In genomic region chr3:194194051-194194756, GRCh38 we compare ENCODE assay signal across 1 cellular context.
TF ChIP-seq lines count a peak whose summit lies in the region.

No MANE protein-coding gene starts in this region.

TF ChIP-seq in GM23338, 12 proteins besides CTCF, POLR2A, EP300 and RAD21 (continued from another document):
- TF ChIP-seq, protein P1, sequence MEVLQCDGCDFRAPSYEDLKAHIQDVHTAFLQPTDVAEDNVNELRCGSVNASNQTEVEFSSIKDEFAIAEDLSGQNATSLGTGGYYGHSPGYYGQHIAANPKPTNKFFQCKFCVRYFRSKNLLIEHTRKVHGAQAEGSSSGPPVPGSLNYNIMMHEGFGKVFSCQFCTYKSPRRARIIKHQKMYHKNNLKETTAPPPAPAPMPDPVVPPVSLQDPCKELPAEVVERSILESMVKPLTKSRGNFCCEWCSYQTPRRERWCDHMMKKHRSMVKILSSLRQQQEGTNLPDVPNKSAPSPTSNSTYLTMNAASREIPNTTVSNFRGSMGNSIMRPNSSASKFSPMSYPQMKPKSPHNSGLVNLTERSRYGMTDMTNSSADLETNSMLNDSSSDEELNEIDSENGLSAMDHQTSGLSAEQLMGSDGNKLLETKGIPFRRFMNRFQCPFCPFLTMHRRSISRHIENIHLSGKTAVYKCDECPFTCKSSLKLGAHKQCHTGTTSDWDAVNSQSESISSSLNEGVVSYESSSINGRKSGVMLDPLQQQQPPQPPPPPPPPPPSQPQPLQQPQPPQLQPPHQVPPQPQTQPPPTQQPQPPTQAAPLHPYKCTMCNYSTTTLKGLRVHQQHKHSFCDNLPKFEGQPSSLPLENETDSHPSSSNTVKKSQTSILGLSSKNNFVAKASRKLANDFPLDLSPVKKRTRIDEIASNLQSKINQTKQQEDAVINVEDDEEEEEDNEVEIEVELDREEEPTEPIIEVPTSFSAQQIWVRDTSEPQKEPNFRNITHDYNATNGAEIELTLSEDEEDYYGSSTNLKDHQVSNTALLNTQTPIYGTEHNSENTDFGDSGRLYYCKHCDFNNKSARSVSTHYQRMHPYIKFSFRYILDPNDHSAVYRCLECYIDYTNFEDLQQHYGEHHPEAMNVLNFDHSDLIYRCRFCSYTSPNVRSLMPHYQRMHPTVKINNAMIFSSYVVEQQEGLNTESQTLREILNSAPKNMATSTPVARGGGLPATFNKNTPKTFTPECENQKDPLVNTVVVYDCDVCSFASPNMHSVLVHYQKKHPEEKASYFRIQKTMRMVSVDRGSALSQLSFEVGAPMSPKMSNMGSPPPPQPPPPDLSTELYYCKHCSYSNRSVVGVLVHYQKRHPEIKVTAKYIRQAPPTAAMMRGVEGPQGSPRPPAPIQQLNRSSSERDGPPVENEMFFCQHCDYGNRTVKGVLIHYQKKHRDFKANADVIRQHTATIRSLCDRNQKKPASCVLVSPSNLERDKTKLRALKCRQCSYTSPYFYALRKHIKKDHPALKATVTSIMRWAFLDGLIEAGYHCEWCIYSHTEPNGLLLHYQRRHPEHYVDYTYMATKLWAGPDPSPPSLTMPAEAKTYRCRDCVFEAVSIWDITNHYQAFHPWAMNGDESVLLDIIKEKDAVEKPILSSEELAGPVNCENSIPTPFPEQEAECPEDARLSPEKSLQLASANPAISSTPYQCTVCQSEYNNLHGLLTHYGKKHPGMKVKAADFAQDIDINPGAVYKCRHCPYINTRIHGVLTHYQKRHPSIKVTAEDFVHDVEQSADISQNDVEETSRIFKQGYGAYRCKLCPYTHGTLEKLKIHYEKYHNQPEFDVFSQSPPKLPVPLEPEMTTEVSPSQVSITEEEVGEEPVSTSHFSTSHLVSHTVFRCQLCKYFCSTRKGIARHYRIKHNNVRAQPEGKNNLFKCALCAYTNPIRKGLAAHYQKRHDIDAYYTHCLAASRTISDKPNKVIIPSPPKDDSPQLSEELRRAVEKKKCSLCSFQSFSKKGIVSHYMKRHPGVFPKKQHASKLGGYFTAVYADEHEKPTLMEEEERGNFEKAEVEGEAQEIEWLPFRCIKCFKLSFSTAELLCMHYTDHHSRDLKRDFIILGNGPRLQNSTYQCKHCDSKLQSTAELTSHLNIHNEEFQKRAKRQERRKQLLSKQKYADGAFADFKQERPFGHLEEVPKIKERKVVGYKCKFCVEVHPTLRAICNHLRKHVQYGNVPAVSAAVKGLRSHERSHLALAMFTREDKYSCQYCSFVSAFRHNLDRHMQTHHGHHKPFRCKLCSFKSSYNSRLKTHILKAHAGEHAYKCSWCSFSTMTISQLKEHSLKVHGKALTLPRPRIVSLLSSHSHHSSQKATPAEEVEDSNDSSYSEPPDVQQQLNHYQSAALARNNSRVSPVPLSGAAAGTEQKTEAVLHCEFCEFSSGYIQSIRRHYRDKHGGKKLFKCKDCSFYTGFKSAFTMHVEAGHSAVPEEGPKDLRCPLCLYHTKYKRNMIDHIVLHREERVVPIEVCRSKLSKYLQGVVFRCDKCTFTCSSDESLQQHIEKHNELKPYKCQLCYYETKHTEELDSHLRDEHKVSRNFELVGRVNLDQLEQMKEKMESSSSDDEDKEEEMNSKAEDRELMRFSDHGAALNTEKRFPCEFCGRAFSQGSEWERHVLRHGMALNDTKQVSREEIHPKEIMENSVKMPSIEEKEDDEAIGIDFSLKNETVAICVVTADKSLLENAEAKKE (CRISPR knock-in tag; IDR thresholded peaks at IDR 0.05), result no peak
- no peak for TF ChIP-seq EZH2phosphoT487 (IDR thresholded peaks at IDR 0.05; ENCODE audit: unreplicated experiment)
- TF ChIP-seq STAT1 (IDR thresholded peaks at IDR 0.05; ENCODE audit: unreplicated experiment), result no peak
- TF ChIP-seq, protein P2, sequence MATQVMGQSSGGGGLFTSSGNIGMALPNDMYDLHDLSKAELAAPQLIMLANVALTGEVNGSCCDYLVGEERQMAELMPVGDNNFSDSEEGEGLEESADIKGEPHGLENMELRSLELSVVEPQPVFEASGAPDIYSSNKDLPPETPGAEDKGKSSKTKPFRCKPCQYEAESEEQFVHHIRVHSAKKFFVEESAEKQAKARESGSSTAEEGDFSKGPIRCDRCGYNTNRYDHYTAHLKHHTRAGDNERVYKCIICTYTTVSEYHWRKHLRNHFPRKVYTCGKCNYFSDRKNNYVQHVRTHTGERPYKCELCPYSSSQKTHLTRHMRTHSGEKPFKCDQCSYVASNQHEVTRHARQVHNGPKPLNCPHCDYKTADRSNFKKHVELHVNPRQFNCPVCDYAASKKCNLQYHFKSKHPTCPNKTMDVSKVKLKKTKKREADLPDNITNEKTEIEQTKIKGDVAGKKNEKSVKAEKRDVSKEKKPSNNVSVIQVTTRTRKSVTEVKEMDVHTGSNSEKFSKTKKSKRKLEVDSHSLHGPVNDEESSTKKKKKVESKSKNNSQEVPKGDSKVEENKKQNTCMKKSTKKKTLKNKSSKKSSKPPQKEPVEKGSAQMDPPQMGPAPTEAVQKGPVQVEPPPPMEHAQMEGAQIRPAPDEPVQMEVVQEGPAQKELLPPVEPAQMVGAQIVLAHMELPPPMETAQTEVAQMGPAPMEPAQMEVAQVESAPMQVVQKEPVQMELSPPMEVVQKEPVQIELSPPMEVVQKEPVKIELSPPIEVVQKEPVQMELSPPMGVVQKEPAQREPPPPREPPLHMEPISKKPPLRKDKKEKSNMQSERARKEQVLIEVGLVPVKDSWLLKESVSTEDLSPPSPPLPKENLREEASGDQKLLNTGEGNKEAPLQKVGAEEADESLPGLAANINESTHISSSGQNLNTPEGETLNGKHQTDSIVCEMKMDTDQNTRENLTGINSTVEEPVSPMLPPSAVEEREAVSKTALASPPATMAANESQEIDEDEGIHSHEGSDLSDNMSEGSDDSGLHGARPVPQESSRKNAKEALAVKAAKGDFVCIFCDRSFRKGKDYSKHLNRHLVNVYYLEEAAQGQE (IDR thresholded peaks at IDR 0.05; ENCODE audit: unreplicated experiment), result no peak
- TF ChIP-seq ZNF331 (CRISPR knock-in tag; IDR thresholded peaks at IDR 0.05; ENCODE audit: low read depth), result no peak
- TF ChIP-seq CREB1 (CRISPR knock-in tag; IDR thresholded peaks at IDR 0.05; ENCODE audit: low read depth), result no peak
- TF ChIP-seq EZH2 (IDR thresholded peaks at IDR 0.05; ENCODE audit: low read depth, unreplicated experiment), result no peak
- no peak for TF ChIP-seq ZNF114 (CRISPR knock-in tag; IDR thresholded peaks at IDR 0.05)
- TF ChIP-seq NANOG (IDR thresholded peaks at IDR 0.05; ENCODE audit: borderline replicate concordance), result no peak
- no peak for TF ChIP-seq POLR2AphosphoS5 (IDR thresholded peaks at IDR 0.05; ENCODE audit: low read depth)
- no peak for TF ChIP-seq JUNB (IDR thresholded peaks at IDR 0.05; ENCODE audit: unreplicated experiment)
TF ChIP-seq in GM23338: peak in this region for 0.
